9 cellular contexts compared by ENCODE assay signal in the genomic region with DNA sequence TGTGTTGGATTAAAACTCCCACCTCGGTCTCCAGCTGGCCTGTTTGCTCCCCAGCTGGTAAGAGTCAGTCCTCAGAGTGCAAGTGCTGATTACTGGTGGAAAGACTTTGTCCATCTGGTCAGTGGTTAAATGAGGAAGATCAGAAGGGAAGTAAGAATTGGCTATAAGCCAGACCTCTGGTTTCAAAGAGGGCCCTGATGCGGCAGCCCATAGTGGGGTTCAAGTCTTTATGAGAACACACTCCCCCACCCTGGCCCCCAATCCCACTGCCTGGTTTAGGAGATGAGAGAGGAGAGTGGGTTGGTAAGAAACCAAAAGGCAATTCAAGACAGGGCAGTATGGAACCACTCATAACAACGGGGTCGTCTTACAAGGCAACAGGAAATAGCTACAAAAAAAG.
A peak's percentile ranks its signal among the peaks of the same experiment; 100 is the strongest.
DNase-seq lines count a peak whose midpoint lies in the region; ATAC-seq and TF ChIP-seq lines count a peak whose summit lies in the region.
"Had no signal": no experiment of that assay in that cellular context is flagged by ENCODE, and none has a peak within 500 bp of the region (broad histone marks: within the 10 kb centered on the region; RNA-seq: fewer than 3 reads in every experiment).

No MANE protein-coding gene starts in this region.

- POLR2A ChIA-PET in OCI-LY7 (lab: Charles Lee) = interaction anchor here (1.2 to 2.0 kb wide), 2 partner anchors 10 to 12 kb away, joined by 4 to 6 read pairs; no protein-coding TSS in a partner anchor

- H2AFZ ChIP-seq in OCI-LY7 (ENCODE audit: low read length) = peak overlapping the region; percentile 68; the same call in 1 of the 2 replicates

- no peak overlapping the region for H3K9ac ChIP-seq in mucosa of rectum (ENCODE audit: low read depth in 1 of 2, low read length in 2 of 2)

- H3K36me3 ChIP-seq in OCI-LY7 (ENCODE audit: insufficient read depth, low read length) (no peaks in the 10 kb centered on the region), mucosa of rectum (ENCODE audit: control insufficient read depth in 2 of 2, insufficient read depth in 2 of 2, low read length in 2 of 2) (no peaks in the 10 kb centered on the region)

- CTCF ChIA-PET in OCI-LY7 (lab: Charles Lee; ENCODE audit: unreplicated experiment) = no interaction called here

- H3K4me3 ChIP-seq in OCI-LY7 (ENCODE audit: low read depth, low read length, poor library complexity, severe bottlenecking) (no peak overlapping the region), mucosa of rectum (ENCODE audit: low read length in 2 of 2) (no peak overlapping the region)

- H3K9me2 ChIP-seq in OCI-LY7 (ENCODE audit: insufficient read depth, low read length) = no peaks in the 10 kb centered on the region

- in situ Hi-C loops in G401 (cut with HindIII; ENCODE audit: low sequenced_read_pairs) = no loop called here

- H3K27me3 ChIP-seq in mucosa of rectum (ENCODE audit: control insufficient read depth in 2 of 2, insufficient read depth in 2 of 2, low read length in 2 of 2) = no peaks in the 10 kb centered on the region

- ATAC-seq in GM18498 (IDR thresholded peaks at IDR 0.05; ENCODE audit: unreplicated experiment) = peak; percentile 66
- ATAC-seq in HG02642 (IDR thresholded peaks at IDR 0.05; ENCODE audit: poor library complexity, unreplicated experiment) = peak; percentile 67

- H3K9me3 ChIP-seq in OCI-LY7 (ENCODE audit: low read length) (no peaks in the 10 kb centered on the region), mucosa of rectum (ENCODE audit: control insufficient read depth in 2 of 2, low read length in 2 of 2) (no peaks in the 10 kb centered on the region)

- H3K79me2 ChIP-seq in OCI-LY7 (ENCODE audit: insufficient read depth, low read depth, low read length) = no peaks in the 10 kb centered on the region

- TF ChIP-seq CTCF in OCI-LY7 (conservative IDR thresholded peaks at IDR 0.05; ENCODE audit: low read length) = no peak

- intact Hi-C loops in OCI-LY7 (cut with micrococcal nuclease; ENCODE audit: unreplicated experiment) = no loop called here

- peak overlapping the region; percentile 46 for H3K4me2 ChIP-seq in OCI-LY7 (ENCODE audit: low read length)

- peaks cover 35% of the 10 kb centered on the region for H3K4me1 ChIP-seq in OCI-LY7 (ENCODE audit: insufficient read depth, low read length, poor library complexity, severe bottlenecking)
- H3K4me1 ChIP-seq in mucosa of rectum (ENCODE audit: control insufficient read depth in 2 of 2, insufficient read depth in 2 of 2, low read length in 2 of 2) = peaks cover 0 to 5% of the 10 kb centered on the region in 2 donors

- H4K20me1 ChIP-seq in OCI-LY7 (ENCODE audit: insufficient read depth, low read length) = no peaks in the 10 kb centered on the region

- H3K27ac ChIP-seq in OCI-LY7 (ENCODE audit: low read depth, low read length, poor library complexity, severe bottlenecking) (no peak overlapping the region), mucosa of rectum (ENCODE audit: low read depth in 2 of 2, low read length in 2 of 2) (peak overlapping the region; percentile 10 to 35)

- no TSS peak for BruUV-seq in OCI-LY7 (replicated peaks; lab: Mats Ljungman, UMichigan)

- DNase-seq in OCI-LY7 (ENCODE audit: low spot score) (peak; percentile 53), NCI-H2196 (lab: John Stamatoyannopoulos, UW; ENCODE audit: unreplicated experiment) (no peak), HUDEP-2 (lab: John Stamatoyannopoulos, UW; ENCODE audit: unreplicated experiment in 76 of 76) (no peak), G401 (ENCODE audit: low spot score) (no peak)
- no peak for DNase-seq in activated T-cell treated with anti-CD3 and anti-CD28 coated beads, Interleukin-2, amount 50 U/mL, for 48 hours
- DNase-seq: activated CD4-positive, alpha-beta T cell treated with anti-CD3 and anti-CD28 coated beads for 1 hour had no signal
